Comparison of ENCODE assay signal across 17 cellular contexts in genomic region chr1:226942392-226942791, GRCh38. TPM values are rescaled to one million over a fixed set of nuclear protein-coding genes. Genes with fewer than 3 reads are reported as not detected.
DNase-seq lines count a peak whose midpoint lies in the region; ATAC-seq and TF ChIP-seq lines count a peak whose summit lies in the region.
"Had no signal": no experiment of that assay in that cellular context is flagged by ENCODE, and none has a peak within 500 bp of the region (broad histone marks: within the 10 kb centered on the region; RNA-seq: fewer than 3 reads in every experiment).

No MANE protein-coding gene starts in this region.

- DNase-seq in heart left ventricle (no peak), Right ventricle myocardium inferior (ENCODE audit: missing footprints) (no peak), left lobe of liver (ENCODE audit: low spot score) (peak; percentile 16), substantia nigra (lab: John Stamatoyannopoulos, UW) (no peak), T1000 (lab: John Stamatoyannopoulos, UW) (no peak)
- DNase-seq in activated T-helper 1 cell treated with anti-CD3 and anti-CD28 coated beads, Interleukin-12 subunit alpha, Interleukin-12 subunit beta, Interleukin-2, Interleukin-4 antibody, amounts not matched to agents 30 ng/mL and 10 ng/mL and 1 ng/mL, durations not matched to agents 14 hours and 24 hours and 36 hours (ENCODE audit: low spot score), result no peak
- DNase-seq: activated naive CD4-positive, alpha-beta T cell treated with anti-CD3 and anti-CD28 coated beads, Interleukin-2, amount 10 ng/mL, durations not matched to agents 7 days and 5 days; caudate nucleus; DMS 273 treated with DMSO at 0.1 percent for 48 hours; NCI-H446; OCI-M1; SK-N-SH; stimulated activated CD4-positive, alpha-beta T cell treated with anti-CD3 and anti-CD28 coated beads, Interleukin-4, amount 100 ng/mL, for 24 hours; uterus; WERI-Rb-1 had no signal

- 52 to 65% (median 54%) methylated on average over 3 of the region's 3 CpGs for WGBS in heart left ventricle, 4 donors

- H3K4me3 ChIP-seq in heart left ventricle, result peak overlapping the region in 10 of 12 donors; percentile 11 to 98 (median 82)

- peaks cover 3 to 82% (median 66%) of the 10 kb centered on the region in 12 donors for H3K4me1 ChIP-seq in heart left ventricle

- peaks cover 38% of the 10 kb centered on the region for H3K4me1 Mint-ChIP-seq in activated T-helper 1 cell treated with anti-CD3 and anti-CD28 coated beads, Interleukin-12 subunit alpha, Interleukin-12 subunit beta, Interleukin-2, Interleukin-4 antibody, amounts not matched to agents 30 ng/mL and 10 ng/mL and 1 ng/mL, durations not matched to agents 14 hours and 24 hours and 36 hours (ENCODE audit: low read depth)

- H3K27ac ChIP-seq in heart left ventricle (peak overlapping the region in 11 of 12 donors; percentile 73 to 99 (median 97)), substantia nigra (ENCODE audit: low read depth, low read length, poor library complexity, severe bottlenecking) (peak overlapping the region; percentile 49)
- H3K27ac ChIP-seq: uterus, WERI-Rb-1 had no signal

- intact Hi-C loops in heart left ventricle (cut with DNase I), result loop anchor here in 4 of 10 donors (5.0 kb wide), 2 partner anchors 40 to 45 kb away; no protein-coding TSS in a partner anchor
- intact Hi-C loops in Right ventricle myocardium inferior (cut with DNase I), result no loop called here
- intact Hi-C loops in activated T-helper 1 cell treated with anti-CD3 and anti-CD28 coated beads, Interleukin-12 subunit alpha, Interleukin-12 subunit beta, Interleukin-2, Interleukin-4 antibody, amounts not matched to agents 30 ng/mL and 10 ng/mL and 1 ng/mL, durations not matched to agents 14 hours and 24 hours and 36 hours (cut with micrococcal nuclease), result loop anchor here (5.0 to 10.0 kb wide), 3 partner anchors 812 to 880 kb away; partner anchors contain the start of gene H3-3A

- H3K36me3 ChIP-seq in heart left ventricle, result no peaks in the 10 kb centered on the region
- H3K36me3 ChIP-seq: uterus, WERI-Rb-1 had no signal

- no peak for TF ChIP-seq CTCF in heart left ventricle (IDR thresholded peaks at IDR 0.05)

- ATAC-seq in heart left ventricle (no peak), Right ventricle myocardium inferior (no peak), left lobe of liver (no peak), GM18858 (IDR thresholded peaks at IDR 0.05; ENCODE audit: unreplicated experiment) (no peak), HG02763 (IDR thresholded peaks at IDR 0.05; ENCODE audit: unreplicated experiment) (no peak)

- TF ChIP-seq POLR2A in heart left ventricle (IDR thresholded peaks at IDR 0.05), result no peak

- H3K9me3 ChIP-seq in heart left ventricle, result no peaks in the 10 kb centered on the region
- H3K9me3 ChIP-seq: SK-N-SH, uterus had no signal

- no peaks in the 10 kb centered on the region for H3K27me3 ChIP-seq in heart left ventricle
- H3K27me3 ChIP-seq: uterus had no signal

- no peaks in the 10 kb centered on the region for H3K27me3 Mint-ChIP-seq in activated T-helper 1 cell treated with anti-CD3 and anti-CD28 coated beads, Interleukin-12 subunit alpha, Interleukin-12 subunit beta, Interleukin-2, Interleukin-4 antibody, amounts not matched to agents 30 ng/mL and 10 ng/mL and 1 ng/mL, durations not matched to agents 14 hours and 24 hours and 36 hours (ENCODE audit: insufficient read depth)

- no peaks in the 10 kb centered on the region for H3K36me3 Mint-ChIP-seq in activated T-helper 1 cell treated with anti-CD3 and anti-CD28 coated beads, Interleukin-12 subunit alpha, Interleukin-12 subunit beta, Interleukin-2, Interleukin-4 antibody, amounts not matched to agents 30 ng/mL and 10 ng/mL and 1 ng/mL, durations not matched to agents 14 hours and 24 hours and 36 hours (ENCODE audit: low read depth)

- H3K4me3 Mint-ChIP-seq in activated T-helper 1 cell treated with anti-CD3 and anti-CD28 coated beads, Interleukin-12 subunit alpha, Interleukin-12 subunit beta, Interleukin-2, Interleukin-4 antibody, amounts not matched to agents 30 ng/mL and 10 ng/mL and 1 ng/mL, durations not matched to agents 14 hours and 24 hours and 36 hours, result peak overlapping the region; percentile 45

- no peak overlapping the region for H3K27ac Mint-ChIP-seq in activated T-helper 1 cell treated with anti-CD3 and anti-CD28 coated beads, Interleukin-12 subunit alpha, Interleukin-12 subunit beta, Interleukin-2, Interleukin-4 antibody, amounts not matched to agents 30 ng/mL and 10 ng/mL and 1 ng/mL, durations not matched to agents 14 hours and 24 hours and 36 hours
- H3K27ac Mint-ChIP-seq: activated naive CD4-positive, alpha-beta T cell treated with anti-CD3 and anti-CD28 coated beads, Interleukin-2, amount 10 ng/mL, durations not matched to agents 7 days and 5 days had no signal

- no peaks in the 10 kb centered on the region for H3K9me3 Mint-ChIP-seq in activated T-helper 1 cell treated with anti-CD3 and anti-CD28 coated beads, Interleukin-12 subunit alpha, Interleukin-12 subunit beta, Interleukin-2, Interleukin-4 antibody, amounts not matched to agents 30 ng/mL and 10 ng/mL and 1 ng/mL, durations not matched to agents 14 hours and 24 hours and 36 hours
- H3K9me3 Mint-ChIP-seq: activated naive CD4-positive, alpha-beta T cell treated with anti-CD3 and anti-CD28 coated beads, Interleukin-2, amount 10 ng/mL, durations not matched to agents 7 days and 5 days had no signal

RNA-seq across cellular contexts. Expression of gene COQ8A, which starts 2.3 kb away (rescaled TPM):
- 100 to 1,000 TPM; 141 to 915 (median 310) TPM for total RNA-seq in heart left ventricle
- 100 to 1,000 TPM; 193 to 243 TPM for polyA plus RNA-seq in heart left ventricle
- total RNA-seq in Right ventricle myocardium inferior, result 412 TPM
- 33.1 and 33.8 TPM in 2 replicates for total RNA-seq in activated T-helper 1 cell treated with anti-CD3 and anti-CD28 coated beads, Interleukin-12 subunit alpha, Interleukin-12 subunit beta, Interleukin-2, Interleukin-4 antibody, amounts not matched to agents 30 ng/mL and 10 ng/mL and 1 ng/mL, durations not matched to agents 14 hours and 24 hours and 36 hours
- 87.3 TPM for total RNA-seq in left lobe of liver
